In the genomic region with DNA sequence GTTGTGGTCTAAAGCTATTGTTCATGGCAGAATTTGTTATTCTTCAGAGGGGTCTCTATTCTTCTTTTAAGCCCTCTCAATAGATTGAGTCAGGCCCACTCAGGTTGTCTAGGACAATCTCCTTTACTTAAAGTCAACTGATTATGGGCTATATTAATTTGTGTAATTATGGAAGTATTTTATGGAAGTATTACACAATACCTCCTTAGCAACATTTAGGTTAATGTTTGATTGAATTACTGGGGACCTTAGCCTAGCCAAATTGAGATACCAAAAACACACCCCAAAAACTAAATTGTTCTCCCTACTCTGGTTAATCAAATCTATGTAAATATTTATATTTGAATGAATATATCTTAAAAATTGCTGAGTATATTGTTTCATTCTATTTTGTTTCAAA, we compare ENCODE assay signal across 8 cellular contexts.
"Had no signal": no experiment of that assay in that cellular context is flagged by ENCODE, and none has a peak within 500 bp of the region (broad histone marks: within the 10 kb centered on the region; RNA-seq: fewer than 3 reads in every experiment).

No MANE protein-coding gene starts in this region.

- DNase-seq: GDM1, GF-D8 had no signal

- FAIRE-seq: G401.6, GM12878, GM12891, GM12892, GM18507, GM19239 had no signal

- ATAC-seq: GM12878 had no signal

- H3K4me3 ChIP-seq: GM12878 had no signal
